8 cellular contexts compared by ENCODE assay signal in the genomic region with DNA sequence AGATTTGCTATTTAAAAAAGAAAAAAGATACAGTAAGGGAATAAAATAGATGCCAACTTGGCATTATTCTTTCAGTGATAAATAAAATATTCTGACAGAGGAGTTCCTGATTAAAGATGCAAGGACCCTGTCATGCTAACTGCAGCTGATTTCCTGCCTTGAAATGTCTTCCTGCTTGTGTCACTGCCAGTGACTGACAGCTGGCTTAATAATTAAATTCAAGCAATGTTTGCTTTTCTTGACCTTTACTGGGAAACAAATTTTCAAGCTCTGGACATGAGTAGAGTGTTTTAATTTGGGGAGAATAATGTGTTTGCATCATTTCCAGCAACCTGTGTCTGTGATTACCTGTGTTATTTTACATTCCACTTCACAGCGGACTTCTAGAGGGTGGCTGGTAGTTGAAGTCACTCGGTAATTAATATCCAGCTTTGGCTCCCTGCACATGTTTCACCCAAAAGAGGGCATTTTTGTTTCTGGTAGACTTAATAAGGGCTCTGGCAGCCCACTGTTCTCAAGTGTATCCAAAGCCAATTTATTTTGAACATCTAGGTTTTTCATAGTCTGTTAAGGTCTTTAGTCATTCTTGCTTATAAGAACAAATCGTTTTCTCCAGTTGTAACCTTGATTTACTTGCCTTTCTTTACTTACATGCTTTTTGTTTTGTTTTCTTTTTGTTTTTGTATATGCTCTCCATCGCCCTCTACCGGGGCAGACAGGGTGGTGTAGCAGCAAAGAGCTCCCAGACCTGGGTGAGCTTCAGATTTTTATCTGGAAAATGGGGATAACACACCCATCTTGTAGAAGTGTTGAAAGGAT. TPM values are rescaled to one million over a fixed set of nuclear protein-coding genes. Genes with fewer than 3 reads are reported as not detected.
A peak's percentile ranks its signal among the peaks of the same experiment; 100 is the strongest.
DNase-seq lines count a peak whose midpoint lies in the region; ATAC-seq, FAIRE-seq and TF ChIP-seq lines count a peak whose summit lies in the region.

No MANE protein-coding gene starts in this region.

- peak; percentile 19 for TF ChIP-seq POLR2A in right lobe of liver (IDR thresholded peaks at IDR 0.05)

- peaks cover 7% of the 10 kb centered on the region for H3K4me1 ChIP-seq in KMS-11 (ENCODE audit: low read depth, poor library complexity, severe bottlenecking)
- H3K4me1 ChIP-seq in right lobe of liver: peaks cover 0 to 18% (median 0%) of the 10 kb centered on the region in 4 donors

- no peak overlapping the region for H3K4me3 ChIP-seq in KMS-11 (IDR thresholded peaks at IDR 0.05; ENCODE audit: insufficient read depth, low read depth, low read length)
- no peak overlapping the region for H3K4me3 ChIP-seq in bronchial epithelial cell (ENCODE audit: low read depth, low read length)
- peak overlapping the region; percentile 3 to 46 (median 44) for H3K4me3 ChIP-seq in right lobe of liver

- no peak overlapping the region for H3K27ac ChIP-seq in KMS-11
- H3K27ac ChIP-seq in right lobe of liver: peak overlapping the region; percentile 56 to 86 (median 85)

- no peaks in the 10 kb centered on the region for H3K9me3 ChIP-seq in right lobe of liver

- no peaks in the 10 kb centered on the region for H3K36me3 ChIP-seq in KMS-11 (ENCODE audit: insufficient read depth)
- H3K36me3 ChIP-seq in bronchial epithelial cell (ENCODE audit: control insufficient read depth, insufficient read depth, low read length): no peaks in the 10 kb centered on the region
- H3K36me3 ChIP-seq in right lobe of liver: no peaks in the 10 kb centered on the region

- H3K27me3 ChIP-seq in KMS-11 (ENCODE audit: insufficient read depth, low read depth) (no peaks in the 10 kb centered on the region), bronchial epithelial cell (ENCODE audit: control insufficient read depth, insufficient read depth, low read length) (no peaks in the 10 kb centered on the region), right lobe of liver (no peaks in the 10 kb centered on the region)

- no peaks in the 10 kb centered on the region for H4K20me1 ChIP-seq in KMS-11 (ENCODE audit: insufficient read depth)

- DNase-seq in AG09319 (ENCODE audit: extremely low read depth, low read depth) (peak; percentile 12), bronchial epithelial cell (ENCODE audit: low read depth) (peak; percentile 45), right lobe of liver (peak; percentile 34 to 68 (median 60)), frontal cortex (ENCODE audit: low spot score in 2 of 2) (no peak)
- DNase-seq in stimulated activated CD8-positive, alpha-beta memory T cell treated with anti-CD3 and anti-CD28 coated beads, Interleukin-7, amount 100 ng/mL, for 24 hours (ENCODE audit: low read depth): peak; percentile 5

- intact Hi-C loops in right lobe of liver (cut with DNase I): no loop called here

- H2AFZ ChIP-seq in KMS-11 (ENCODE audit: low read depth): peak overlapping the region; percentile 66

- TF ChIP-seq CTCF in AG09319 (IDR thresholded peaks at IDR 0.05; ENCODE audit: low read depth, low read length): peak; percentile 94
- TF ChIP-seq CTCF in KMS-11 (conservative IDR thresholded peaks at IDR 0.05; ENCODE audit: low read depth, low read length): peak; percentile 98
- TF ChIP-seq CTCF in bronchial epithelial cell (IDR thresholded peaks at IDR 0.05; ENCODE audit: insufficient read depth, low read length, severe bottlenecking): peak; percentile 68
- peak; percentile 83 to 93 (median 88) for TF ChIP-seq CTCF in right lobe of liver (IDR thresholded peaks at IDR 0.05)

- peak overlapping the region; percentile 55 for H3K4me2 ChIP-seq in KMS-11

- peak; percentile 86 for ATAC-seq in GM18870 (IDR thresholded peaks at IDR 0.05; ENCODE audit: unreplicated experiment)
- peak; percentile 91 to 94 (median 92) for ATAC-seq in right lobe of liver

- no peaks in the 10 kb centered on the region for H3K79me2 ChIP-seq in KMS-11 (ENCODE audit: insufficient read depth, low read depth)

- FAIRE-seq in TTC549 (lab: Jason Lieb, UNC): peak; percentile 69
- FAIRE-seq in bronchial epithelial cell (lab: Jason Lieb, UNC): peak; percentile 7
- no peak for FAIRE-seq in frontal cortex (lab: Jason Lieb, UNC)

- WGBS in right lobe of liver (ENCODE audit: insufficient coverage, low coverage, low lambda C conversion rate, missing lambda C conversion rate): 3% methylated on average over 4 of the region's 5 CpGs

- H3K9ac ChIP-seq in KMS-11: peak overlapping the region; percentile 26; the same call in 1 of the 2 replicates

RNA-seq across cellular contexts. Expression of gene PROKR1, which starts 48.5 kb away (rescaled TPM):
- not detected in 2 replicates for total RNA-seq in bronchial epithelial cell
- total RNA-seq in right lobe of liver: not detected
- total RNA-seq in frontal cortex: 0.82 TPM

Comparison
In these comparisons a context has a peak if more than half of its experiments do, and no peak if none do; other contexts are left out.
1. DNase-seq: peak in AG09319 (single experiment), bronchial epithelial cell (single experiment), right lobe of liver (3 of 3) and stimulated activated CD8-positive, alpha-beta memory T cell treated with anti-CD3 and anti-CD28 coated beads, Interleukin-7, amount 100 ng/mL, for 24 hours (single experiment); none in frontal cortex (0 of 2).
2. H3K4me3 ChIP-seq: peak in right lobe of liver (3 of 3); none in KMS-11 (single experiment) and bronchial epithelial cell (single experiment).
3. Peak in every context shown above with its lines, with median percentiles within 50 percentile points of each other: CTCF ChIP-seq.